Comparison of ENCODE assay signal across 6 cellular contexts in the genomic region with DNA sequence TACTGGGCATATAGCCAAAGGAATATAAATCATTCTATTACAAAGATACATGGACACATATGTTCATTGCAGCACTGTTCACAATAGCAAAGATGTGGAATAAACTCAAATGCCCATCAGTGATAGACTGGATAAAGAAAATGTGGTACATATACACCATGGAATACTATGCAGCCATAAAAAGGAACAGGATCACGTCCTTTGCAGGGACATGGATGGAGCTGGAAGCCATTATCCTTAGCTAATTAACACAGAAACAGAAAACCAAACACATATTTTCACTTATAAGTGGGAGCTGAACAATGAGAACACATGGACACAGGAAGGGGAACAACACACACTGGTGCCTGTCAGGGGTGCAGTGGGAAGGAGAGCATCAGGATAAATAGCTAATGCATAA. TPM values are rescaled to one million over a fixed set of nuclear protein-coding genes. Genes with fewer than 3 reads are reported as not detected.
"Had no signal": no experiment of that assay in that cellular context is flagged by ENCODE, and none has a peak within 500 bp of the region (broad histone marks: within the 10 kb centered on the region; RNA-seq: fewer than 3 reads in every experiment).

No MANE protein-coding gene starts in this region.

RNA-seq across cellular contexts. Expression of a gene that starts 30.6 kb away (rescaled TPM):
- total RNA-seq: OCI-LY7, PC-9, SJCRH30, SJSA1 had no signal

RNA-seq across cellular contexts. Expression of a gene that starts 59.6 kb away (rescaled TPM):
- total RNA-seq: OCI-LY7, PC-9, SJCRH30, SJSA1, SK-MEL-5, T-cell had no signal
